8 cellular contexts compared by ENCODE assay signal in genomic region chr19:34171539-34171876, GRCh38. TPM values are rescaled to one million over a fixed set of nuclear protein-coding genes. Genes with fewer than 3 reads are reported as not detected.
DNase-seq lines count a peak whose midpoint lies in the region; ATAC-seq and TF ChIP-seq lines count a peak whose summit lies in the region.

No MANE protein-coding gene starts in this region.

- CTCF ChIA-PET in Calu3 (lab: Charles Lee), result interaction anchor here (0.6 kb wide), 1 partner anchor 843 kb away, joined by 3 read pairs; no protein-coding TSS in a partner anchor
- CTCF ChIA-PET in IMR-90 (lab: Yijun Ruan, JAX), result interaction anchor here (0.5 kb wide), 1 partner anchor 149 kb away, joined by 3 read pairs; no protein-coding TSS in a partner anchor

- peak; percentile 28 for ATAC-seq in GM19463 (IDR thresholded peaks at IDR 0.05; ENCODE audit: unreplicated experiment)
- peak; percentile 38 for ATAC-seq in IMR-90 (ENCODE audit: low read depth)

- no peak for DNase-seq in Calu3
- DNase-seq in IMR-90, result peak; percentile 93
- peak; percentile 58 to 65 for DNase-seq in stimulated activated CD4-positive, alpha-beta T cell treated with anti-CD3 and anti-CD28 coated beads, Interleukin-2, amount 100 ng/mL, for 24 hours
- no peak for DNase-seq in retina
- no peak for DNase-seq in NCI-H446 (lab: John Stamatoyannopoulos, UW)

- POLR2A ChIA-PET in IMR-90 (lab: Charles Lee; ENCODE audit: unreplicated experiment), result no interaction called here

- peaks cover 50% of the 10 kb centered on the region for H3K36me3 Mint-ChIP-seq in Calu3 (ENCODE audit: insufficient read depth, unreplicated experiment)
- peaks cover 8% of the 10 kb centered on the region for H3K36me3 Mint-ChIP-seq in activated naive CD4-positive, alpha-beta T cell treated with anti-CD3 and anti-CD28 coated beads, Interleukin-2, amount 50 U/mL, for 24 hours

- H3K18ac ChIP-seq in IMR-90 (ENCODE audit: low read depth, low read length), result peak overlapping the region; percentile 71

- H2BK15ac ChIP-seq in IMR-90 (ENCODE audit: low read depth, low read length), result peak overlapping the region; percentile 45

- TF ChIP-seq CTCF in Calu3 (IDR thresholded peaks at IDR 0.05; ENCODE audit: unreplicated experiment) (no peak), IMR-90 (conservative IDR thresholded peaks at IDR 0.05; ENCODE audit: low read depth, low read length) (no peak)

- peak overlapping the region; percentile 79 for H3K14ac ChIP-seq in IMR-90 (replicated peaks; ENCODE audit: low read depth, low read length)

- in situ Hi-C loops in IMR-90 (cut with MboI; ENCODE audit: low sequenced_read_pairs), result no loop called here

- H3K23ac ChIP-seq in IMR-90 (ENCODE audit: low read depth, low read length), result peak overlapping the region; percentile 91

- H3K79me1 ChIP-seq in IMR-90 (ENCODE audit: low read depth in 1 of 2, low read length in 2 of 2), result peaks cover 0 to 16% of the 10 kb centered on the region in 2 experiments; a peak in 2 of 4 replicates

- peak overlapping the region; percentile 99 for H3K27ac ChIP-seq in IMR-90 (ENCODE audit: insufficient read depth, low read length)

- no peaks in the 10 kb centered on the region for H3K9me3 ChIP-seq in IMR-90 (ENCODE audit: control insufficient read depth, insufficient read depth, low read length)

- TF ChIP-seq RAD21 in IMR-90 (IDR thresholded peaks at IDR 0.05; ENCODE audit: low read length), result no peak

- WGBS in IMR-90 (ENCODE audit: extremely low coverage in 2 of 2, insufficient read length in 1 of 2), 2 experiments, result 0% methylated on average over 6 of the region's 9 CpGs; no CpG with 5 or more reads in 1 of the 2 experiments

- peak overlapping the region; percentile 92 to 94 for H4K8ac ChIP-seq in IMR-90 (ENCODE audit: low read depth in 2 of 2, low read length in 2 of 2)

- BruUV-seq in Calu3 (replicated peaks; lab: Mats Ljungman, UMichigan) (no TSS peak), IMR-90 (replicated peaks; lab: Mats Ljungman, UMichigan) (no TSS peak)

- peak overlapping the region; percentile 70 for H2BK120ac ChIP-seq in IMR-90 (ENCODE audit: low read depth, low read length)

- peak overlapping the region; percentile 81 for H3K27ac Mint-ChIP-seq in Calu3 (ENCODE audit: unreplicated experiment)
- H3K27ac Mint-ChIP-seq in activated naive CD4-positive, alpha-beta T cell treated with anti-CD3 and anti-CD28 coated beads, Interleukin-2, amount 50 U/mL, for 24 hours, result peak overlapping the region; percentile 99

- intact Hi-C loops in Calu3 (cut with micrococcal nuclease; ENCODE audit: unreplicated experiment) (no loop called here), IMR-90 (cut with micrococcal nuclease) (no loop called here)

- dilution Hi-C loops in IMR-90 (cut with HindIII; ENCODE audit: low sequenced_read_pairs, unreplicated experiment), result no loop called here

- peak overlapping the region; percentile 55 for H4K5ac ChIP-seq in IMR-90 (ENCODE audit: low read depth, low read length)

- H3K36me3 ChIP-seq in IMR-90 (ENCODE audit: control insufficient read depth, insufficient read depth, low read length), result no peaks in the 10 kb centered on the region

- H2AFZ ChIP-seq in IMR-90 (replicated peaks; ENCODE audit: low read length, poor library complexity), result peak overlapping the region; percentile 93

- H2BK20ac ChIP-seq in IMR-90 (ENCODE audit: low read depth, low read length), result peak overlapping the region; percentile 35

- no peaks in the 10 kb centered on the region for H3K27me3 ChIP-seq in IMR-90 (ENCODE audit: control insufficient read depth, insufficient read depth, low read length)

- H3K4me2 ChIP-seq in IMR-90 (ENCODE audit: low read depth, low read length), result peak overlapping the region; percentile 74

- peaks cover 21% of the 10 kb centered on the region for H3K27me3 Mint-ChIP-seq in Calu3 (ENCODE audit: unreplicated experiment)
- no peaks in the 10 kb centered on the region for H3K27me3 Mint-ChIP-seq in activated naive CD4-positive, alpha-beta T cell treated with anti-CD3 and anti-CD28 coated beads, Interleukin-2, amount 50 U/mL, for 24 hours

- peaks cover 33% of the 10 kb centered on the region for H4K20me1 ChIP-seq in IMR-90 (ENCODE audit: insufficient read depth, low read length)

- peak overlapping the region; percentile 89 for H3K4ac ChIP-seq in IMR-90 (ENCODE audit: low read depth, low read length)

- peak overlapping the region; percentile 68 for H3K56ac ChIP-seq in IMR-90 (ENCODE audit: extremely low read depth, insufficient read depth, low read length)

- peak overlapping the region; percentile 88 for H2BK5ac ChIP-seq in IMR-90 (ENCODE audit: low read depth, low read length, poor library complexity, severe bottlenecking)

- no peaks in the 10 kb centered on the region for H3K9me3 Mint-ChIP-seq in Calu3 (ENCODE audit: low read depth, unreplicated experiment)
- no peaks in the 10 kb centered on the region for H3K9me3 Mint-ChIP-seq in activated naive CD4-positive, alpha-beta T cell treated with anti-CD3 and anti-CD28 coated beads, Interleukin-2, amount 50 U/mL, for 24 hours

- peak overlapping the region; percentile 89 for H3K9ac ChIP-seq in IMR-90 (ENCODE audit: low read depth, low read length)

- H2AK9ac ChIP-seq in IMR-90 (replicated peaks; ENCODE audit: low read depth, low read length, poor library complexity), result peak overlapping the region; percentile 88

- H3K9me1 ChIP-seq in IMR-90 (ENCODE audit: insufficient read depth, low read length), result peaks cover 4% of the 10 kb centered on the region; the same call in 1 of the 2 replicates

- peak overlapping the region; percentile 89 for H3K4me3 Mint-ChIP-seq in Calu3 (ENCODE audit: low read depth, unreplicated experiment)
- peak overlapping the region; percentile 91 for H3K4me3 Mint-ChIP-seq in activated naive CD4-positive, alpha-beta T cell treated with anti-CD3 and anti-CD28 coated beads, Interleukin-2, amount 50 U/mL, for 24 hours

- H2AK5ac ChIP-seq in IMR-90 (ENCODE audit: low read depth, low read length), result peak overlapping the region; percentile 47

- H3K4me3 ChIP-seq in IMR-90 (ENCODE audit: insufficient read depth, low read depth, low read length), result peak overlapping the region; percentile 99
- H3K4me3 ChIP-seq in iPS-11a (ENCODE audit: low read depth, low read length), result peak overlapping the region; percentile 63

- H4K91ac ChIP-seq in IMR-90 (ENCODE audit: insufficient read depth, low read depth, low read length), result peak overlapping the region; percentile 83

- H3K4me1 ChIP-seq in IMR-90 (ENCODE audit: control insufficient read depth, insufficient read depth, low read length), result peaks cover 4% of the 10 kb centered on the region; the same call in 1 of the 2 replicates

- peaks cover 21% of the 10 kb centered on the region for H3K4me1 Mint-ChIP-seq in Calu3 (ENCODE audit: low read depth, unreplicated experiment)
- peaks cover 35% of the 10 kb centered on the region for H3K4me1 Mint-ChIP-seq in activated naive CD4-positive, alpha-beta T cell treated with anti-CD3 and anti-CD28 coated beads, Interleukin-2, amount 50 U/mL, for 24 hours

- TF ChIP-seq POLR2A in IMR-90 (IDR thresholded peaks at IDR 0.05; ENCODE audit: low read depth, low read length), result 0 out of 2 replicates have a peak, but pooled peaks have one; percentile 19

TF ChIP-seq in IMR-90, 13 proteins besides CTCF, POLR2A, EP300 and RAD21:
- TF ChIP-seq CEBPB (IDR thresholded peaks at IDR 0.05; ENCODE audit: low read depth, low read length), result peak; percentile 49
- no peak for TF ChIP-seq RFX5 (IDR thresholded peaks at IDR 0.05; ENCODE audit: low read depth, low read length)
- TF ChIP-seq FOS (IDR thresholded peaks at IDR 0.05; ENCODE audit: low read depth, low read length), result peak; percentile 83
- peak; percentile 84 for TF ChIP-seq RCOR1 (IDR thresholded peaks at IDR 0.05; ENCODE audit: insufficient replicate concordance, low read length)
- TF ChIP-seq CHD1 (IDR thresholded peaks at IDR 0.05; ENCODE audit: low read depth, low read length), result no peak
- 0 out of 2 replicates have a peak, but pooled peaks have one; percentile 20 for TF ChIP-seq MAFK (IDR thresholded peaks at IDR 0.05; ENCODE audit: low read depth, low read length)
- TF ChIP-seq SMC3 (IDR thresholded peaks at IDR 0.05; ENCODE audit: low read depth, low read length), result no peak

RNA-seq across cellular contexts. Expression of gene LSM14A, which starts 0.8 kb away (rescaled TPM):
- 114 and 131 TPM in 2 replicates for total RNA-seq in Calu3 (2022)
- 44.3 and 49.4 TPM in 2 replicates for total RNA-seq in IMR-90 (2012; rRNA removed)
- polyA plus RNA-seq in IMR-90 (2012; rRNA removed), result 54.8 and 66.1 TPM in 2 replicates
- polyA plus RNA-seq in IMR-90 (2012; cell fraction: cytosol; rRNA removed), result 94.9 and 113 TPM in 2 replicates
- 45.7 and 47.0 TPM in 2 replicates for polyA plus RNA-seq in IMR-90 (2012; cell fraction: nucleus; rRNA removed; ENCODE audit: low replicate concordance)

Comparison
In these comparisons a context has a peak if more than half of its experiments do, and no peak if none do; other contexts are left out.
1. DNase-seq: peak in IMR-90 (single experiment) and stimulated activated CD4-positive, alpha-beta T cell treated with anti-CD3 and anti-CD28 coated beads, Interleukin-2, amount 100 ng/mL, for 24 hours (2 of 2); none in Calu3 (single experiment), retina (single experiment) and NCI-H446 (0 of 2).